21 cellular contexts compared by ENCODE assay signal in genomic region chr6:127786109-127786508, GRCh38.
"Had no signal": no experiment of that assay in that cellular context is flagged by ENCODE, and none has a peak within 500 bp of the region (broad histone marks: within the 10 kb centered on the region; RNA-seq: fewer than 3 reads in every experiment).

No MANE protein-coding gene starts in this region.

- H3K4me1 Mint-ChIP-seq: stimulated activated naive B cell treated with anti-CD40 and anti-IgM and Interleukin-4, amounts not matched to agents 10 μg/mL and 1 μg/mL and 100 μg/mL, for 72 hours had no signal

- H3K9me3 Mint-ChIP-seq: activated naive CD4-positive, alpha-beta T cell treated with anti-CD3 and anti-CD28 coated beads, Interleukin-2, amount 50 U/mL, for 24 hours; stimulated activated naive B cell treated with anti-CD40 and anti-IgM and Interleukin-4, amounts not matched to agents 10 μg/mL and 1 μg/mL and 100 μg/mL, for 72 hours had no signal

- H3K4me3 ChIP-seq: cardiac muscle cell, dorsolateral prefrontal cortex, lower lobe of right lung had no signal

- H3K27ac ChIP-seq: cardiac muscle cell, dorsolateral prefrontal cortex, lower lobe of right lung, neutrophil, parathyroid adenoma, VCaP had no signal

- H3K36me3 ChIP-seq: cardiac muscle cell, lower lobe of right lung, neutrophil had no signal

- H3K27me3 Mint-ChIP-seq: activated naive CD4-positive, alpha-beta T cell treated with anti-CD3 and anti-CD28 coated beads, Interleukin-2, amount 50 U/mL, for 24 hours; natural killer cell treated with Interleukin-12 subunit alpha and Interleukin-12 subunit beta and Interleukin-15 and Interleukin-18, amount 100 ng/mL, for 72 hours; stimulated activated naive B cell treated with anti-CD40 and anti-IgM and Interleukin-4, amounts not matched to agents 10 μg/mL and 1 μg/mL and 100 μg/mL, for 72 hours had no signal

- H3K4me1 ChIP-seq: lower lobe of right lung, parathyroid adenoma had no signal

- H3K9me3 ChIP-seq: lower lobe of right lung, neutrophil had no signal

- H3K27ac Mint-ChIP-seq: activated naive CD4-positive, alpha-beta T cell treated with anti-CD3 and anti-CD28 coated beads, Interleukin-2, amount 50 U/mL, for 24 hours; natural killer cell treated with Interleukin-12 subunit alpha and Interleukin-12 subunit beta and Interleukin-15 and Interleukin-18, amount 100 ng/mL, for 72 hours; stimulated activated naive B cell treated with anti-CD40 and anti-IgM and Interleukin-4, amounts not matched to agents 10 μg/mL and 1 μg/mL and 100 μg/mL, for 72 hours had no signal

- DNase-seq: activated CD4-positive, alpha-beta T cell treated with anti-CD3 and anti-CD28 coated beads, Interleukin-2, amount 50 U/mL, for 1 hour; activated CD4-positive, CD25-positive, alpha-beta regulatory T cell treated with anti-CD3 and anti-CD28 coated beads, Interleukin-2, amount 50 U/mL, for 72 hours; activated CD8-positive, alpha-beta memory T cell treated with anti-CD3 and anti-CD28 coated beads, Interleukin-2, amount 50 U/mL, for 4 hours; activated effector memory CD4-positive, alpha-beta T cell treated with Interleukin-2 at 50 U/mL for 16 hours; activated T-cell treated with anti-CD3 and anti-CD28 coated beads, Interleukin-2, amount 50 U/mL, for 48 hours; amygdala; dorsolateral prefrontal cortex; erythroblast; foreskin melanocyte; glutamatergic neuron; hippocampal formation; lower lobe of right lung; stimulated activated naive B cell treated with anti-CD40 and anti-IgM and Interleukin-4, amounts not matched to agents 10 μg/mL and 1 μg/mL and 100 μg/mL, for 72 hours; SW 1271; T-helper 2 cell had no signal

- H3K4me3 Mint-ChIP-seq: activated naive CD4-positive, alpha-beta T cell treated with anti-CD3 and anti-CD28 coated beads, Interleukin-2, amount 50 U/mL, for 24 hours; natural killer cell treated with Interleukin-12 subunit alpha and Interleukin-12 subunit beta and Interleukin-15 and Interleukin-18, amount 100 ng/mL, for 72 hours; stimulated activated naive B cell treated with anti-CD40 and anti-IgM and Interleukin-4, amounts not matched to agents 10 μg/mL and 1 μg/mL and 100 μg/mL, for 72 hours had no signal

- H3K27me3 ChIP-seq: cardiac muscle cell, neutrophil had no signal

- H3K36me3 Mint-ChIP-seq: natural killer cell treated with Interleukin-12 subunit alpha and Interleukin-12 subunit beta and Interleukin-15 and Interleukin-18, amount 100 ng/mL, for 72 hours; stimulated activated naive B cell treated with anti-CD40 and anti-IgM and Interleukin-4, amounts not matched to agents 10 μg/mL and 1 μg/mL and 100 μg/mL, for 72 hours had no signal
